ENCODE assay signal across 6 cellular contexts in the genomic region with DNA sequence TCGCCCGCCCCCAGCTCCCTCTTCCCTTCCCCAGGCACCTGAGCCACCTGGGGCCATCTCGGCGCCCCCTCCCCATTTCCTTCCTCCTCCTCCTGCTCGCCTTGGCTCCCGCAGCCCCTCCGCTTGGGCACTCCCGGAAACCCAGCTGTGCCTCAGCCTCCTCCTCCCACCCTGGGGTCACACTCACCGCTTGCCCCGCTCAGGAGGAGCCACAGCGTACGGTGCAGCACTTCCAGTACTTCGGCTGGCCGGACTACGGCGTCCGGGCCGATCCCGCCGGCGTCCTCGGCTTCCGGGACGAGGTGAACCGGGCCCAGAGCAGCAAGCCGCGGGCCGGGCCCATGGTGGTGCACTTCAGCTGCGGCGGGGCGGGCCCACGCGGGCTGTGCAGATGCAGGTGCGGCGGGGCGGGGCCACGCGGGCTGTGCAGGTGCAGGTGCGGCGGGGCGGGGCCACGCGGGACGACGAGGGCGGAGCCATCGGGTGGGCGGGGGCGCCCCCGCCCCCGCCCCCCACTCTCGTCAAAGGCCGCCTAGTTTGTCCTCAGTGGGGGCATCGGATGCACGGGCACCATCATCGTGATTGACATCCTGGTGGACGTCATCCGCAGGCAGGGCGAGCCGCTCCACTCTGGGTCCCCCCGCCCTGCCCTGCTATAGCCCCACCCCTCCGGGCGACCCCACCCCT. TPM values are rescaled to one million over a fixed set of nuclear protein-coding genes. Genes with fewer than 3 reads are reported as not detected.
DNase-seq lines count a peak whose midpoint lies in the region; ATAC-seq and TF ChIP-seq lines count a peak whose summit lies in the region.

No MANE protein-coding gene starts in this region.

- H3K27me3 ChIP-seq in PC-9 (ENCODE audit: insufficient read depth, low read depth): no peaks in the 10 kb centered on the region
- peaks cover 9% of the 10 kb centered on the region for H3K27me3 ChIP-seq in effector memory CD4-positive, alpha-beta T cell (replicated peaks; ENCODE audit: control insufficient read depth, insufficient read depth, low read length, poor library complexity, severe bottlenecking)

- peaks cover 33% of the 10 kb centered on the region for H3K79me2 ChIP-seq in PC-9 (ENCODE audit: low read depth)

- peak overlapping the region; percentile 84 for H3K27ac ChIP-seq in PC-9
- no peak overlapping the region for H3K27ac ChIP-seq in effector memory CD4-positive, alpha-beta T cell (ENCODE audit: insufficient read depth, low read length, poor library complexity, severe bottlenecking)

- intact Hi-C loops in PC-9 (cut with micrococcal nuclease; ENCODE audit: unreplicated experiment): no loop called here

- no peaks in the 10 kb centered on the region for H3K9me2 ChIP-seq in PC-9 (ENCODE audit: insufficient read depth)

- H3K9me3 ChIP-seq in PC-9 (ENCODE audit: insufficient read depth, low read depth): no peaks in the 10 kb centered on the region
- no peaks in the 10 kb centered on the region for H3K9me3 ChIP-seq in effector memory CD4-positive, alpha-beta T cell (ENCODE audit: control insufficient read depth, low read length)

- H3K4me1 ChIP-seq in PC-9 (replicated peaks; ENCODE audit: insufficient read depth): peaks cover 51% of the 10 kb centered on the region
- peaks cover 21% of the 10 kb centered on the region for H3K4me1 ChIP-seq in effector memory CD4-positive, alpha-beta T cell (ENCODE audit: control insufficient read depth, insufficient read depth, low read length, poor library complexity, severe bottlenecking)

- peak overlapping the region; percentile 100 for H3K4me2 ChIP-seq in PC-9

- TF ChIP-seq CTCF in PC-9 (conservative IDR thresholded peaks at IDR 0.05): no peak

- CTCF ChIA-PET in PC-9 (lab: Charles Lee): no interaction called here

- H2AFZ ChIP-seq in PC-9: peak overlapping the region; percentile 72; the same call in 1 of the 2 replicates

- DNase-seq in GM19240 (ENCODE audit: insufficient read length, low spot score) (peak; percentile 70), PC-9 (peak; percentile 65 to 80), pons (ENCODE audit: low spot score) (no peak)
- peak; percentile 40 to 55 (median 48) for DNase-seq in effector memory CD4-positive, alpha-beta T cell
- peak; percentile 49 to 76 (median 73) for DNase-seq in stimulated activated naive CD4-positive, alpha-beta T cell (lab: John Stamatoyannopoulos, UW)

- H4K20me1 ChIP-seq in PC-9 (ENCODE audit: insufficient read depth): no peaks in the 10 kb centered on the region

- H3K36me3 ChIP-seq in PC-9 (ENCODE audit: low read depth): no peaks in the 10 kb centered on the region
- no peaks in the 10 kb centered on the region for H3K36me3 ChIP-seq in effector memory CD4-positive, alpha-beta T cell (ENCODE audit: control insufficient read depth, insufficient read depth, low read length)

- POLR2A ChIA-PET in PC-9 (lab: Charles Lee; ENCODE audit: unreplicated experiment): interaction anchor here (1.1 kb wide), 1 partner anchor 94 kb away, joined by 4 read pairs; no protein-coding TSS in a partner anchor

- peaks cover 72% of the 10 kb centered on the region for H3F3A ChIP-seq in PC-9 (ENCODE audit: insufficient read depth, low read depth)

- no peak for ATAC-seq in HG02588 (IDR thresholded peaks at IDR 0.05; ENCODE audit: unreplicated experiment)

- H3K4me3 ChIP-seq in PC-9: peak overlapping the region; percentile 95
- H3K4me3 ChIP-seq in effector memory CD4-positive, alpha-beta T cell (ENCODE audit: insufficient read depth, low read depth, low read length, poor library complexity, severe bottlenecking): peak overlapping the region; percentile 67

- BruUV-seq in PC-9 (replicated peaks; lab: Mats Ljungman, UMichigan): no TSS peak

RNA-seq across cellular contexts. Expression of a gene that starts 5.6 kb away (rescaled TPM):
- total RNA-seq in PC-9 (2021): 3.2 and 3.6 TPM in 2 replicates

RNA-seq across cellular contexts. Expression of a gene that starts 47.4 kb away (rescaled TPM):
- total RNA-seq in PC-9 (2021): 26.6 and 31.1 TPM in 2 replicates

RNA-seq across cellular contexts. Expression of a gene that starts 48.6 kb away (rescaled TPM):
- total RNA-seq in PC-9 (2021): 278 and 381 TPM in 2 replicates

RNA-seq across cellular contexts. Expression of a gene that starts 55.2 kb away (rescaled TPM):
- total RNA-seq in PC-9 (2021): 20.9 and 37.7 TPM in 2 replicates
